In genomic region chr10:115572740-115573455, GRCh38 we compare ENCODE assay signal across 13 cellular contexts.
DNase-seq lines count a peak whose midpoint lies in the region; ATAC-seq and TF ChIP-seq lines count a peak whose summit lies in the region.
"Had no signal": no experiment of that assay in that cellular context is flagged by ENCODE, and none has a peak within 500 bp of the region (broad histone marks: within the 10 kb centered on the region; RNA-seq: fewer than 3 reads in every experiment).

No MANE protein-coding gene starts in this region.

- H3K79me2 ChIP-seq in hepatocyte = no peaks in the 10 kb centered on the region

- 60% methylated on average over 7 of the region's 7 CpGs for WGBS in hepatocyte (ENCODE audit: low lambda C conversion rate, missing lambda C conversion rate)
- WGBS in spleen, 5 donors = 57 to 70% (median 67%) methylated on average over 7 of the region's 7 CpGs

- CTCF ChIA-PET in A673 (lab: Charles Lee) = interaction anchor here (0.7 kb wide), 1 partner anchor 598 kb away, joined by 3 read pairs; no protein-coding TSS in a partner anchor

- TF ChIP-seq POLR2A in GM18505 (IDR thresholded peaks at IDR 0.05; ENCODE audit: borderline replicate concordance, extremely low read depth, insufficient read depth, insufficient read length) (no peak), spleen (IDR thresholded peaks at IDR 0.05) (no peak)

- no peak overlapping the region for H2AFZ ChIP-seq in hepatocyte

- TF ChIP-seq CTCF in A673 (conservative IDR thresholded peaks at IDR 0.05; ENCODE audit: low read depth, low read length) (peak; percentile 62), hepatocyte (IDR thresholded peaks at IDR 0.05; ENCODE audit: poor library complexity) (no peak), spleen (IDR thresholded peaks at IDR 0.05 in 8 of 11, conservative IDR thresholded peaks at IDR 0.05 in 3 of 11) (no peak), coronary artery (IDR thresholded peaks at IDR 0.05) (no peak)

- DNase-seq in A673 (ENCODE audit: low spot score) = peak; percentile 21
- DNase-seq in NT2/D1 (ENCODE audit: low read depth, low spot score) = peak; percentile 3
- DNase-seq in hepatocyte (ENCODE audit: low spot score) = peak; percentile 7
- no peak for DNase-seq in spleen
- no peak for DNase-seq in coronary artery (ENCODE audit: low spot score)
- DNase-seq: activated naive CD4-positive, alpha-beta T cell treated with Interleukin-2 at 50 U/mL for 16 hours; kidney glomerular epithelial cell; NCI-H774 had no signal

- POLR2A ChIA-PET in A673 (lab: Charles Lee; ENCODE audit: low non-redundant PET) = no interaction called here

- ATAC-seq in GM18505 (IDR thresholded peaks at IDR 0.05; ENCODE audit: unreplicated experiment) (peak; percentile 47), HG02884 (IDR thresholded peaks at IDR 0.05; ENCODE audit: unreplicated experiment) (no peak), GM21723 (IDR thresholded peaks at IDR 0.05; ENCODE audit: unreplicated experiment) (no peak)
- ATAC-seq: K562 had no signal

- H3K9me2 ChIP-seq in hepatocyte (replicated peaks; ENCODE audit: insufficient read depth) = no peaks in the 10 kb centered on the region

- H3K9me3 ChIP-seq in A673 (ENCODE audit: low read depth, low read length, poor library complexity, severe bottlenecking) (no peaks in the 10 kb centered on the region), NT2/D1 (ENCODE audit: insufficient read depth, low read length) (no peaks in the 10 kb centered on the region), hepatocyte (ENCODE audit: low read depth) (no peaks in the 10 kb centered on the region), spleen (no peaks in the 10 kb centered on the region)
- H3K9me3 ChIP-seq: BLaER1 treated with 17β-estradiol and CSF1 and Interleukin-3, amounts not matched to agents 10 nM and 100 nM had no signal

- no peak overlapping the region for H3K4me2 ChIP-seq in hepatocyte
- H3K4me2 ChIP-seq: BLaER1 treated with 17β-estradiol and CSF1 and Interleukin-3, amounts not matched to agents 10 nM and 100 nM had no signal

- H3K27ac ChIP-seq in A673 (ENCODE audit: low read depth, low read length, poor library complexity, severe bottlenecking) (no peak overlapping the region), hepatocyte (no peak overlapping the region), spleen (no peak overlapping the region), coronary artery (no peak overlapping the region)
- H3K27ac ChIP-seq: BLaER1 treated with 17β-estradiol and CSF1 and Interleukin-3, amounts not matched to agents 10 nM and 100 nM had no signal

- H3K4me1 ChIP-seq in A673 (ENCODE audit: insufficient read depth, low read length, poor library complexity, severe bottlenecking) (no peaks in the 10 kb centered on the region), NT2/D1 (ENCODE audit: insufficient read depth, insufficient read length) (no peaks in the 10 kb centered on the region), hepatocyte (ENCODE audit: insufficient read depth) (no peaks in the 10 kb centered on the region), spleen (no peaks in the 10 kb centered on the region)
- H3K4me1 ChIP-seq: BLaER1 treated with 17β-estradiol and CSF1 and Interleukin-3, amounts not matched to agents 10 nM and 100 nM had no signal

- intact Hi-C loops in A673 (cut with micrococcal nuclease; ENCODE audit: unreplicated experiment) (loop anchor here (5.0 kb wide), 1 partner anchor 221 kb away; no protein-coding TSS in a partner anchor), spleen (cut with DNase I; ENCODE audit: low total_unique reads) (no loop called here)

- H3K27me3 ChIP-seq in A673 (replicated peaks; ENCODE audit: insufficient read depth, low read depth, low read length, poor library complexity) (peaks cover under 1% of the 10 kb centered on the region), NT2/D1 (ENCODE audit: insufficient read depth, insufficient read length) (no peaks in the 10 kb centered on the region), hepatocyte (no peaks in the 10 kb centered on the region), spleen (replicated peaks in 1 of 7) (no peaks in the 10 kb centered on the region)
- H3K27me3 ChIP-seq: BLaER1 treated with 17β-estradiol and CSF1 and Interleukin-3, amounts not matched to agents 10 nM and 100 nM had no signal

- H3K4me3 ChIP-seq in A673 (ENCODE audit: low read depth, low read length, poor library complexity, severe bottlenecking) = no peak overlapping the region
- no peak overlapping the region for H3K4me3 ChIP-seq in NT2/D1 (ENCODE audit: insufficient read length, low read depth)
- H3K4me3 ChIP-seq in hepatocyte = no peak overlapping the region
- H3K4me3 ChIP-seq in spleen = no peak overlapping the region
- H3K4me3 ChIP-seq in coronary artery = no peak overlapping the region
- H3K4me3 ChIP-seq: BLaER1 treated with 17β-estradiol and CSF1 and Interleukin-3, amounts not matched to agents 10 nM and 100 nM; K562 had no signal

- no peaks in the 10 kb centered on the region for H3K36me3 ChIP-seq in A673 (ENCODE audit: insufficient read depth, low read length, poor library complexity, severe bottlenecking)
- no peaks in the 10 kb centered on the region for H3K36me3 ChIP-seq in NT2/D1 (ENCODE audit: insufficient read depth, insufficient read length, low read length)
- no peaks in the 10 kb centered on the region for H3K36me3 ChIP-seq in hepatocyte (replicated peaks; ENCODE audit: insufficient read depth, low read depth)
- no peaks in the 10 kb centered on the region for H3K36me3 ChIP-seq in spleen
- H3K36me3 ChIP-seq: BLaER1 treated with 17β-estradiol and CSF1 and Interleukin-3, amounts not matched to agents 10 nM and 100 nM had no signal

- no peak overlapping the region for H3K9ac ChIP-seq in NT2/D1 (ENCODE audit: insufficient read length, low read depth)
- H3K9ac ChIP-seq: BLaER1 treated with 17β-estradiol and CSF1 and Interleukin-3, amounts not matched to agents 10 nM and 100 nM had no signal

- H4K20me1 ChIP-seq in hepatocyte (ENCODE audit: insufficient read depth, poor library complexity, severe bottlenecking) = no peaks in the 10 kb centered on the region
- H4K20me1 ChIP-seq: BLaER1 treated with 17β-estradiol and CSF1 and Interleukin-3, amounts not matched to agents 10 nM and 100 nM had no signal

- no TSS peak for BruUV-seq in A673 (replicated peaks; lab: Mats Ljungman, UMichigan)

Comparison
In these comparisons a context has a peak if more than half of its experiments do, and no peak if none do; other contexts are left out.
1. DNase-seq: peak in A673 (single experiment), NT2/D1 (single experiment) and hepatocyte (single experiment); none in spleen (single experiment) and coronary artery (single experiment).